In the genomic region with DNA sequence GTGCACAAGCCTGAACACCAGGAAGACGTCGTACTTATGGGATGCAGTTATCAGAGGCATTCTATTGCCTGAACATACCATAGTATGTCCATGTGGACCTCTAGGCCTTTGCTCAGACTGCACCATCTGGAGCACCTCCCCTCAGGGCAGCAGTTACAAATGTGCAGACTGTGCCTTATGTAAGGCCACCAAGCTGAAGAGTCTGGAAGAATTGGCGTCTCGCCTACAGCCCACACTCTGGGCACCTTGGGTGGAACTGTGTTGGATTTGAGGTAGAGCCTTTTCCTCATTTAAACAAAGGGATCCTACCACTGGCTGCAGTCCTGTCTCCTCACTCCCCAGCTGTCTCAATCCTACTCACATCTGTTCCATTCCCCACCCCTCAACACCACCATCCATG, we compare ENCODE assay signal across 27 cellular contexts.
"Had no signal": no experiment of that assay in that cellular context is flagged by ENCODE, and none has a peak within 500 bp of the region (broad histone marks: within the 10 kb centered on the region; RNA-seq: fewer than 3 reads in every experiment).

No MANE protein-coding gene starts in this region.

- DNase-seq: activated CD4-positive, alpha-beta memory T cell treated with anti-CD3 and anti-CD28 coated beads for 36 hours; activated CD4-positive, alpha-beta T cell treated with anti-CD3 and anti-CD28 coated beads, Interleukin-2, amount 10 ng/mL, durations not matched to agents 24 days and 14 days; activated CD8-positive, alpha-beta memory T cell treated with anti-CD3 and anti-CD28 coated beads, Interleukin-2, amount 50 U/mL, for 4 hours; activated T-cell treated with anti-CD3 and anti-CD28 coated beads, Interleukin-2, amount 50 U/mL, for 24 hours; anterior cingulate cortex; effector CD4-positive, alpha-beta T cell; left lung; lower lobe of right lung; mesendoderm; naive thymus-derived CD4-positive, alpha-beta T cell; right cardiac atrium; spleen; stimulated activated naive CD4-positive, alpha-beta T cell treated with Interleukin-2 at 50 U/mL for 16 hours; T-helper 17 cell; T1000; WERI-Rb-1 had no signal

- H3K4me1 ChIP-seq: left lung, neural progenitor cell had no signal

- H3K4me3 ChIP-seq: left lung, lower lobe of right lung, neural progenitor cell, spleen, vagina had no signal

- H3K4me3 Mint-ChIP-seq: activated CD4-positive, alpha-beta memory T cell treated with anti-CD3 and anti-CD28 coated beads for 36 hours; activated CD4-positive, alpha-beta T cell treated with anti-CD3 and anti-CD28 coated beads, Interleukin-2, amount 10 ng/mL, durations not matched to agents 24 days and 14 days; activated T-cell treated with anti-CD3 and anti-CD28 coated beads, Interleukin-2, amount 50 U/mL, for 24 hours; central memory CD8-positive, alpha-beta T cell; naive thymus-derived CD4-positive, alpha-beta T cell; neural progenitor cell; T-helper 17 cell; type B pancreatic cell had no signal

- H3K27me3 ChIP-seq: left lung, neural progenitor cell, vagina had no signal

- H3K4me2 ChIP-seq: neural progenitor cell had no signal

- H3K9ac ChIP-seq: neural progenitor cell had no signal

- H3K36me3 Mint-ChIP-seq: activated CD4-positive, alpha-beta memory T cell treated with anti-CD3 and anti-CD28 coated beads for 36 hours; activated naive CD4-positive, alpha-beta T cell treated with anti-CD3 and anti-CD28 coated beads, Interleukin-2, amount 50 U/mL, for 72 hours; naive thymus-derived CD4-positive, alpha-beta T cell; neural progenitor cell; type B pancreatic cell had no signal

- H2AFZ ChIP-seq: neural progenitor cell had no signal

- H3K9me3 ChIP-seq: left lung, lower lobe of right lung, spleen, vagina had no signal

- H3K27ac ChIP-seq: left lung, lower lobe of right lung, neural progenitor cell, vagina, WERI-Rb-1 had no signal

- H3K9me3 Mint-ChIP-seq: activated CD4-positive, alpha-beta memory T cell treated with anti-CD3 and anti-CD28 coated beads for 36 hours; activated CD4-positive, alpha-beta T cell treated with anti-CD3 and anti-CD28 coated beads, Interleukin-2, amount 10 ng/mL, durations not matched to agents 24 days and 14 days; activated naive CD4-positive, alpha-beta T cell treated with anti-CD3 and anti-CD28 coated beads, Interleukin-2, amount 50 U/mL, for 72 hours; activated T-cell treated with anti-CD3 and anti-CD28 coated beads, Interleukin-2, amount 50 U/mL, for 24 hours; activated T-helper 2 cell treated with anti-CD3 and anti-CD28 coated beads, Interferon-gamma antibody, Interleukin-2, Interleukin-4, amounts not matched to agents 10 μg/mL and 5 μg/mL and 100 μg/mL, durations not matched to agents 14 hours and 24 hours and 36 hours; central memory CD8-positive, alpha-beta T cell; naive thymus-derived CD4-positive, alpha-beta T cell; neural progenitor cell had no signal

- H3K4me1 Mint-ChIP-seq: activated CD4-positive, alpha-beta T cell treated with anti-CD3 and anti-CD28 coated beads, Interleukin-2, amount 10 ng/mL, durations not matched to agents 24 days and 14 days; central memory CD8-positive, alpha-beta T cell; naive thymus-derived CD4-positive, alpha-beta T cell; T-helper 17 cell had no signal

- H3K27me3 Mint-ChIP-seq: activated CD4-positive, alpha-beta T cell treated with anti-CD3 and anti-CD28 coated beads, Interleukin-2, amount 10 ng/mL, durations not matched to agents 24 days and 14 days; type B pancreatic cell had no signal

- H3K36me3 ChIP-seq: left lung, lower lobe of right lung, neural progenitor cell, spleen, vagina, WERI-Rb-1 had no signal

- FAIRE-seq: bronchial epithelial cell, colon, frontal cortex, islet of Langerhans had no signal

- ATAC-seq: activated CD4-positive, CD25-positive, alpha-beta regulatory T cell treated with anti-CD3 and anti-CD28 coated beads, Interleukin-2, amount 50 U/mL, for 24 hours; activated naive CD4-positive, alpha-beta T cell treated with anti-CD3 and anti-CD28 coated beads, Interleukin-2, amount 50 U/mL, for 72 hours; left lung; lower lobe of right lung; naive thymus-derived CD4-positive, alpha-beta T cell; right cardiac atrium; T-helper 17 cell had no signal

- H3K27ac Mint-ChIP-seq: activated CD4-positive, alpha-beta memory T cell treated with anti-CD3 and anti-CD28 coated beads for 36 hours; activated CD4-positive, alpha-beta T cell treated with anti-CD3 and anti-CD28 coated beads, Interleukin-2, amount 10 ng/mL, durations not matched to agents 24 days and 14 days; activated naive CD4-positive, alpha-beta T cell treated with anti-CD3 and anti-CD28 coated beads, Interleukin-2, amount 50 U/mL, for 72 hours; activated T-cell treated with anti-CD3 and anti-CD28 coated beads, Interleukin-2, amount 50 U/mL, for 24 hours; activated T-helper 2 cell treated with anti-CD3 and anti-CD28 coated beads, Interferon-gamma antibody, Interleukin-2, Interleukin-4, amounts not matched to agents 10 μg/mL and 5 μg/mL and 100 μg/mL, durations not matched to agents 14 hours and 24 hours and 36 hours; naive thymus-derived CD4-positive, alpha-beta T cell; neural progenitor cell; T-helper 17 cell; type B pancreatic cell had no signal
